ENCODE assay signal across 42 cellular contexts in the genomic region with DNA sequence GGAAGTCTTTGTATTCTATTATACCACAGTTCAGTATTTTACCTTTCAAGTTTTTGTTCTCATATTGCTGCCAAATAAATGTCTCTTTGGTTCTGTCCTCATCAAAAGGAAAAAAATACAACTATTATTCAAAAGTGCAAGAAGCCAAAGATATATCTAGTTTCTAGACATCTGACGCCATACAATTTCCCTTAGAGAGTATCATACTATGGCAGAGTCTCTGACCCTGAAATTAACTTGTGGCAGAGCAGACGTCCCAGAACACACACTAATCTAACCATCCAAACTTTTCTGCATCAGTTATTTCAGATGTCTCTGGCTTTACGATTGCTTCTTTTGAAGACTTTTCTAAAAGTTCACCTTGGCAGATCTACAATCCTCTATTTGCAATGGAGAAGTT. TPM values are rescaled to one million over a fixed set of nuclear protein-coding genes. Genes with fewer than 3 reads are reported as not detected.
"Had no signal": no experiment of that assay in that cellular context is flagged by ENCODE, and none has a peak within 500 bp of the region (broad histone marks: within the 10 kb centered on the region; RNA-seq: fewer than 3 reads in every experiment).

No MANE protein-coding gene starts in this region.

- H3K27me3 ChIP-seq: ascending aorta, body of pancreas, brain microvascular endothelial cell had no signal

- DNase-seq: activated CD4-positive, alpha-beta memory T cell treated with anti-CD3 and anti-CD28 coated beads, Interleukin-2, amount 10 ng/mL, durations not matched to agents 7 days and 5 days; activated CD4-positive, alpha-beta T cell treated with anti-CD3 and anti-CD28 coated beads for 1 hour; activated CD4-positive, alpha-beta T cell treated with anti-CD3 and anti-CD28 coated beads for 36 hours; activated CD4-positive, alpha-beta T cell treated with anti-CD3 and anti-CD28 coated beads for 48 hours; activated CD4-positive, alpha-beta T cell treated with anti-CD3 and anti-CD28 coated beads, Interleukin-2, amount 10 ng/mL, durations not matched to agents 7 days and 5 days; activated CD4-positive, alpha-beta T cell treated with anti-CD3 and anti-CD28 coated beads, Interleukin-2, amount 50 U/mL, for 48 hours; activated CD4-positive, CD25-positive, alpha-beta regulatory T cell; activated CD8-positive, alpha-beta memory T cell treated with anti-CD3 and anti-CD28 coated beads for 24 hours; activated CD8-positive, alpha-beta memory T cell treated with anti-CD3 and anti-CD28 coated beads, Interleukin-2, amount 10 ng/mL, durations not matched to agents 7 days and 5 days; activated CD8-positive, alpha-beta T cell treated with anti-CD3 and anti-CD28 coated beads, Interleukin-2, amount 10 ng/mL, durations not matched to agents 7 days and 5 days; activated gamma-delta T cell; activated naive CD4-positive, alpha-beta T cell treated with anti-CD3 and anti-CD28 coated beads, Interleukin-2, amount 10 ng/mL, durations not matched to agents 7 days and 5 days; activated naive CD4-positive, alpha-beta T cell treated with Interleukin-2 at 50 U/mL for 16 hours; activated naive CD8-positive, alpha-beta T cell treated with anti-CD3 and anti-CD28 coated beads, Interleukin-2, amount 10 ng/mL, durations not matched to agents 7 days and 5 days; activated naive CD8-positive, alpha-beta T cell treated with anti-CD3 and anti-CD28 coated beads, Interleukin-2, amount 50 U/mL, for 24 hours; activated T-cell treated with anti-CD3 and anti-CD28 coated beads for 4 hours; activated T-cell treated with anti-CD3 and anti-CD28 coated beads, Interleukin-2, amount 50 U/mL, for 1 hour; activated T-cell treated with anti-CD3 and anti-CD28 coated beads, Interleukin-2, amount 50 U/mL, for 4 hours; activated T-cell treated with anti-CD3 and anti-CD28 coated beads, Interleukin-2, amount 50 U/mL, for 72 hours; amygdala; anterior cingulate cortex; body of pancreas; brain microvascular endothelial cell; central memory CD4-positive, alpha-beta T cell; SW 1271; T-helper 1 cell; T-helper 2 cell; T-helper 9 cell; WERI-Rb-1 had no signal

- H3K27ac Mint-ChIP-seq: activated CD4-positive, alpha-beta memory T cell treated with anti-CD3 and anti-CD28 coated beads, Interleukin-2, amount 10 ng/mL, durations not matched to agents 7 days and 5 days; activated CD4-positive, alpha-beta T cell treated with anti-CD3 and anti-CD28 coated beads for 36 hours; activated CD4-positive, alpha-beta T cell treated with anti-CD3 and anti-CD28 coated beads, Interleukin-2, amount 10 ng/mL, durations not matched to agents 7 days and 5 days; activated CD8-positive, alpha-beta memory T cell treated with anti-CD3 and anti-CD28 coated beads, Interleukin-2, amount 10 ng/mL, durations not matched to agents 7 days and 5 days; activated CD8-positive, alpha-beta T cell treated with anti-CD3 and anti-CD28 coated beads, Interleukin-2, amount 10 ng/mL, durations not matched to agents 7 days and 5 days; activated naive CD4-positive, alpha-beta T cell treated with anti-CD3 and anti-CD28 coated beads, Interleukin-2, amount 10 ng/mL, durations not matched to agents 7 days and 5 days; activated naive CD4-positive, alpha-beta T cell treated with anti-CD3 and anti-CD28 coated beads, Interleukin-2, amount 50 U/mL, for 24 hours; activated naive CD8-positive, alpha-beta T cell; activated naive CD8-positive, alpha-beta T cell treated with anti-CD3 and anti-CD28 coated beads, Interleukin-2, amount 10 ng/mL, durations not matched to agents 7 days and 5 days; activated naive CD8-positive, alpha-beta T cell treated with anti-CD3 and anti-CD28 coated beads, Interleukin-2, amount 50 U/mL, for 24 hours; activated T-cell treated with anti-CD3 and anti-CD28 coated beads, Interleukin-2, amount 50 U/mL, for 72 hours; activated T-helper 1 cell treated with anti-CD3 and anti-CD28 coated beads, Interleukin-12 subunit alpha, Interleukin-12 subunit beta, Interleukin-2, Interleukin-4 antibody, amounts not matched to agents 30 ng/mL and 10 ng/mL and 1 ng/mL, durations not matched to agents 14 hours and 24 hours and 36 hours; activated T-helper 17 cell treated with anti-CD3 and anti-CD28 coated beads, Interleukin-2, amount 50 U/mL, for 72 hours; T-helper 1 cell treated with Interleukin-12 subunit alpha and Interleukin-12 subunit beta and Interleukin-4 antibody, amounts not matched to agents 30 μg/mL and 1 μg/mL, for 36 hours; T-helper 2 cell treated with Interferon-gamma antibody and Interleukin-4, amounts not matched to agents 5 μg/mL and 100 μg/mL, for 36 hours; WTC11 had no signal

- H3K9me3 Mint-ChIP-seq: activated CD4-positive, alpha-beta memory T cell treated with anti-CD3 and anti-CD28 coated beads, Interleukin-2, amount 10 ng/mL, durations not matched to agents 7 days and 5 days; activated CD4-positive, alpha-beta T cell treated with anti-CD3 and anti-CD28 coated beads, Interleukin-2, amount 10 ng/mL, durations not matched to agents 7 days and 5 days; activated naive CD4-positive, alpha-beta T cell treated with anti-CD3 and anti-CD28 coated beads, Interleukin-2, amount 10 ng/mL, durations not matched to agents 7 days and 5 days; activated naive CD4-positive, alpha-beta T cell treated with anti-CD3 and anti-CD28 coated beads, Interleukin-2, amount 50 U/mL, for 24 hours; activated naive CD8-positive, alpha-beta T cell treated with anti-CD3 and anti-CD28 coated beads, Interleukin-2, amount 10 ng/mL, durations not matched to agents 7 days and 5 days; activated naive CD8-positive, alpha-beta T cell treated with anti-CD3 and anti-CD28 coated beads, Interleukin-2, amount 50 U/mL, for 24 hours; activated T-cell treated with anti-CD3 and anti-CD28 coated beads, Interleukin-2, amount 50 U/mL, for 4 hours; activated T-cell treated with anti-CD3 and anti-CD28 coated beads, Interleukin-2, amount 50 U/mL, for 72 hours; activated T-helper 1 cell treated with anti-CD3 and anti-CD28 coated beads, Interleukin-12 subunit alpha, Interleukin-12 subunit beta, Interleukin-2, Interleukin-4 antibody, amounts not matched to agents 30 ng/mL and 10 ng/mL and 1 ng/mL, durations not matched to agents 14 hours and 24 hours and 36 hours; activated T-helper 17 cell treated with anti-CD3 and anti-CD28 coated beads, Interleukin-2, amount 50 U/mL, for 72 hours; T-helper 1 cell treated with Interleukin-12 subunit alpha and Interleukin-12 subunit beta and Interleukin-4 antibody, amounts not matched to agents 30 μg/mL and 1 μg/mL, for 36 hours; T-helper 2 cell treated with Interferon-gamma antibody and Interleukin-4, amounts not matched to agents 5 μg/mL and 100 μg/mL, for 36 hours; WTC11 had no signal

- H3K36me3 Mint-ChIP-seq: activated CD8-positive, alpha-beta memory T cell treated with anti-CD3 and anti-CD28 coated beads, Interleukin-2, amount 10 ng/mL, durations not matched to agents 7 days and 5 days; activated naive CD4-positive, alpha-beta T cell treated with anti-CD3 and anti-CD28 coated beads, Interleukin-2, amount 10 ng/mL, durations not matched to agents 7 days and 5 days; activated naive CD4-positive, alpha-beta T cell treated with anti-CD3 and anti-CD28 coated beads, Interleukin-2, amount 50 U/mL, for 24 hours; activated naive CD8-positive, alpha-beta T cell; activated naive CD8-positive, alpha-beta T cell treated with anti-CD3 and anti-CD28 coated beads, Interleukin-2, amount 10 ng/mL, durations not matched to agents 7 days and 5 days; WTC11 had no signal

- H3K4me1 ChIP-seq: ascending aorta, body of pancreas, breast epithelium had no signal

- H3K27me3 Mint-ChIP-seq: activated CD4-positive, alpha-beta memory T cell treated with anti-CD3 and anti-CD28 coated beads, Interleukin-2, amount 10 ng/mL, durations not matched to agents 7 days and 5 days; activated CD4-positive, alpha-beta T cell treated with anti-CD3 and anti-CD28 coated beads, Interleukin-2, amount 10 ng/mL, durations not matched to agents 7 days and 5 days; activated CD8-positive, alpha-beta memory T cell treated with anti-CD3 and anti-CD28 coated beads, Interleukin-2, amount 10 ng/mL, durations not matched to agents 7 days and 5 days; activated naive CD4-positive, alpha-beta T cell treated with anti-CD3 and anti-CD28 coated beads, Interleukin-2, amount 10 ng/mL, durations not matched to agents 7 days and 5 days; activated naive CD8-positive, alpha-beta T cell treated with anti-CD3 and anti-CD28 coated beads, Interleukin-2, amount 10 ng/mL, durations not matched to agents 7 days and 5 days; activated naive CD8-positive, alpha-beta T cell treated with anti-CD3 and anti-CD28 coated beads, Interleukin-2, amount 50 U/mL, for 24 hours; activated T-helper 17 cell treated with anti-CD3 and anti-CD28 coated beads, Interleukin-2, amount 50 U/mL, for 72 hours had no signal

- H3K4me1 Mint-ChIP-seq: activated CD4-positive, alpha-beta memory T cell treated with anti-CD3 and anti-CD28 coated beads, Interleukin-2, amount 10 ng/mL, durations not matched to agents 7 days and 5 days; activated CD4-positive, alpha-beta T cell treated with anti-CD3 and anti-CD28 coated beads for 36 hours; activated CD4-positive, alpha-beta T cell treated with anti-CD3 and anti-CD28 coated beads, Interleukin-2, amount 10 ng/mL, durations not matched to agents 7 days and 5 days; activated CD8-positive, alpha-beta memory T cell treated with anti-CD3 and anti-CD28 coated beads, Interleukin-2, amount 10 ng/mL, durations not matched to agents 7 days and 5 days; activated naive CD4-positive, alpha-beta T cell treated with anti-CD3 and anti-CD28 coated beads, Interleukin-2, amount 10 ng/mL, durations not matched to agents 7 days and 5 days; activated naive CD4-positive, alpha-beta T cell treated with anti-CD3 and anti-CD28 coated beads, Interleukin-2, amount 50 U/mL, for 24 hours; activated naive CD8-positive, alpha-beta T cell treated with anti-CD3 and anti-CD28 coated beads, Interleukin-2, amount 10 ng/mL, durations not matched to agents 7 days and 5 days; activated naive CD8-positive, alpha-beta T cell treated with anti-CD3 and anti-CD28 coated beads, Interleukin-2, amount 50 U/mL, for 24 hours; activated T-helper 17 cell treated with anti-CD3 and anti-CD28 coated beads, Interleukin-2, amount 50 U/mL, for 72 hours; WTC11 had no signal

- ATAC-seq: activated CD4-positive, alpha-beta T cell treated with anti-CD3 and anti-CD28 coated beads for 36 hours; activated CD4-positive, CD25-positive, alpha-beta regulatory T cell treated with anti-CD3 and anti-CD28 coated beads, Interleukin-2, amount 50 U/mL, for 24 hours; activated CD8-positive, alpha-beta memory T cell treated with anti-CD3 and anti-CD28 coated beads, Interleukin-2, amount 10 ng/mL, durations not matched to agents 7 days and 5 days; activated CD8-positive, alpha-beta T cell treated with anti-CD3 and anti-CD28 coated beads, Interleukin-2, amount 10 ng/mL, durations not matched to agents 7 days and 5 days; activated naive CD8-positive, alpha-beta T cell treated with anti-CD3 and anti-CD28 coated beads, Interleukin-2, amount 50 U/mL, for 24 hours; activated T-cell treated with anti-CD3 and anti-CD28 coated beads, Interleukin-2, amount 50 U/mL, for 4 hours; activated T-cell treated with anti-CD3 and anti-CD28 coated beads, Interleukin-2, amount 50 U/mL, for 72 hours; activated T-helper 17 cell treated with anti-CD3 and anti-CD28 coated beads, Interleukin-2, amount 50 U/mL, for 72 hours; body of pancreas; WTC11 had no signal

- H3K4me3 Mint-ChIP-seq: activated CD4-positive, alpha-beta memory T cell treated with anti-CD3 and anti-CD28 coated beads, Interleukin-2, amount 10 ng/mL, durations not matched to agents 7 days and 5 days; activated CD4-positive, alpha-beta T cell treated with anti-CD3 and anti-CD28 coated beads for 36 hours; activated CD4-positive, alpha-beta T cell treated with anti-CD3 and anti-CD28 coated beads, Interleukin-2, amount 10 ng/mL, durations not matched to agents 7 days and 5 days; activated CD8-positive, alpha-beta memory T cell treated with anti-CD3 and anti-CD28 coated beads, Interleukin-2, amount 10 ng/mL, durations not matched to agents 7 days and 5 days; activated CD8-positive, alpha-beta T cell treated with anti-CD3 and anti-CD28 coated beads, Interleukin-2, amount 10 ng/mL, durations not matched to agents 7 days and 5 days; activated naive CD4-positive, alpha-beta T cell treated with anti-CD3 and anti-CD28 coated beads, Interleukin-2, amount 10 ng/mL, durations not matched to agents 7 days and 5 days; activated naive CD4-positive, alpha-beta T cell treated with anti-CD3 and anti-CD28 coated beads, Interleukin-2, amount 50 U/mL, for 24 hours; activated naive CD8-positive, alpha-beta T cell; activated naive CD8-positive, alpha-beta T cell treated with anti-CD3 and anti-CD28 coated beads, Interleukin-2, amount 10 ng/mL, durations not matched to agents 7 days and 5 days; activated naive CD8-positive, alpha-beta T cell treated with anti-CD3 and anti-CD28 coated beads, Interleukin-2, amount 50 U/mL, for 24 hours; activated T-cell treated with anti-CD3 and anti-CD28 coated beads, Interleukin-2, amount 50 U/mL, for 4 hours; activated T-cell treated with anti-CD3 and anti-CD28 coated beads, Interleukin-2, amount 50 U/mL, for 72 hours; activated T-helper 1 cell treated with anti-CD3 and anti-CD28 coated beads, Interleukin-12 subunit alpha, Interleukin-12 subunit beta, Interleukin-2, Interleukin-4 antibody, amounts not matched to agents 30 ng/mL and 10 ng/mL and 1 ng/mL, durations not matched to agents 14 hours and 24 hours and 36 hours; activated T-helper 17 cell treated with anti-CD3 and anti-CD28 coated beads, Interleukin-2, amount 50 U/mL, for 72 hours; T-helper 1 cell treated with Interleukin-12 subunit alpha and Interleukin-12 subunit beta and Interleukin-4 antibody, amounts not matched to agents 30 μg/mL and 1 μg/mL, for 36 hours; T-helper 2 cell treated with Interferon-gamma antibody and Interleukin-4, amounts not matched to agents 5 μg/mL and 100 μg/mL, for 36 hours; WTC11 had no signal

- H3K27ac ChIP-seq: ascending aorta, body of pancreas, brain microvascular endothelial cell, breast epithelium, WERI-Rb-1 had no signal

- H3K4me3 ChIP-seq: ascending aorta, body of pancreas, breast epithelium had no signal

RNA-seq across cellular contexts. Expression of gene OR51T1, which starts 2.6 kb away (rescaled TPM):
- total RNA-seq: activated CD4-positive, alpha-beta memory T cell treated with anti-CD3 and anti-CD28 coated beads, Interleukin-2, amount 10 ng/mL, durations not matched to agents 7 days and 5 days; activated CD4-positive, alpha-beta T cell treated with anti-CD3 and anti-CD28 coated beads for 36 hours; activated CD4-positive, alpha-beta T cell treated with anti-CD3 and anti-CD28 coated beads, Interleukin-2, amount 10 ng/mL, durations not matched to agents 7 days and 5 days; activated CD8-positive, alpha-beta memory T cell treated with anti-CD3 and anti-CD28 coated beads, Interleukin-2, amount 10 ng/mL, durations not matched to agents 7 days and 5 days; activated CD8-positive, alpha-beta T cell treated with anti-CD3 and anti-CD28 coated beads, Interleukin-2, amount 10 ng/mL, durations not matched to agents 7 days and 5 days; activated naive CD8-positive, alpha-beta T cell treated with anti-CD3 and anti-CD28 coated beads, Interleukin-2, amount 10 ng/mL, durations not matched to agents 7 days and 5 days; activated T-cell treated with anti-CD3 and anti-CD28 coated beads, Interleukin-2, amount 50 U/mL, for 4 hours; activated T-cell treated with anti-CD3 and anti-CD28 coated beads, Interleukin-2, amount 50 U/mL, for 72 hours; activated T-helper 1 cell treated with anti-CD3 and anti-CD28 coated beads, Interleukin-12 subunit alpha, Interleukin-12 subunit beta, Interleukin-2, Interleukin-4 antibody, amounts not matched to agents 30 ng/mL and 10 ng/mL and 1 ng/mL, durations not matched to agents 14 hours and 24 hours and 36 hours; activated T-helper 17 cell treated with anti-CD3 and anti-CD28 coated beads, Interleukin-2, amount 50 U/mL, for 72 hours; ascending aorta; body of pancreas; breast epithelium; cardiac septum; cerebellum; WTC11 had no signal
- polyA plus RNA-seq: adipose tissue had no signal

RNA-seq across cellular contexts. Expression of gene OR51A7, which starts 19.2 kb away (rescaled TPM):
- total RNA-seq: activated CD4-positive, alpha-beta memory T cell treated with anti-CD3 and anti-CD28 coated beads, Interleukin-2, amount 10 ng/mL, durations not matched to agents 7 days and 5 days; activated CD4-positive, alpha-beta T cell treated with anti-CD3 and anti-CD28 coated beads for 36 hours; activated CD4-positive, alpha-beta T cell treated with anti-CD3 and anti-CD28 coated beads, Interleukin-2, amount 10 ng/mL, durations not matched to agents 7 days and 5 days; activated CD8-positive, alpha-beta memory T cell treated with anti-CD3 and anti-CD28 coated beads, Interleukin-2, amount 10 ng/mL, durations not matched to agents 7 days and 5 days; activated CD8-positive, alpha-beta T cell treated with anti-CD3 and anti-CD28 coated beads, Interleukin-2, amount 10 ng/mL, durations not matched to agents 7 days and 5 days; activated naive CD8-positive, alpha-beta T cell treated with anti-CD3 and anti-CD28 coated beads, Interleukin-2, amount 10 ng/mL, durations not matched to agents 7 days and 5 days; activated T-cell treated with anti-CD3 and anti-CD28 coated beads, Interleukin-2, amount 50 U/mL, for 4 hours; activated T-cell treated with anti-CD3 and anti-CD28 coated beads, Interleukin-2, amount 50 U/mL, for 72 hours; activated T-helper 1 cell treated with anti-CD3 and anti-CD28 coated beads, Interleukin-12 subunit alpha, Interleukin-12 subunit beta, Interleukin-2, Interleukin-4 antibody, amounts not matched to agents 30 ng/mL and 10 ng/mL and 1 ng/mL, durations not matched to agents 14 hours and 24 hours and 36 hours; activated T-helper 17 cell treated with anti-CD3 and anti-CD28 coated beads, Interleukin-2, amount 50 U/mL, for 72 hours; ascending aorta; body of pancreas; breast epithelium; cardiac septum; cerebellum; WTC11 had no signal
- polyA plus RNA-seq: adipose tissue had no signal

RNA-seq across cellular contexts. Expression of gene OR51G2, which starts 34.8 kb away (rescaled TPM):
- total RNA-seq: activated CD4-positive, alpha-beta memory T cell treated with anti-CD3 and anti-CD28 coated beads, Interleukin-2, amount 10 ng/mL, durations not matched to agents 7 days and 5 days; activated CD4-positive, alpha-beta T cell treated with anti-CD3 and anti-CD28 coated beads for 36 hours; activated CD4-positive, alpha-beta T cell treated with anti-CD3 and anti-CD28 coated beads, Interleukin-2, amount 10 ng/mL, durations not matched to agents 7 days and 5 days; activated CD8-positive, alpha-beta memory T cell treated with anti-CD3 and anti-CD28 coated beads, Interleukin-2, amount 10 ng/mL, durations not matched to agents 7 days and 5 days; activated CD8-positive, alpha-beta T cell treated with anti-CD3 and anti-CD28 coated beads, Interleukin-2, amount 10 ng/mL, durations not matched to agents 7 days and 5 days; activated naive CD8-positive, alpha-beta T cell treated with anti-CD3 and anti-CD28 coated beads, Interleukin-2, amount 10 ng/mL, durations not matched to agents 7 days and 5 days; activated T-cell treated with anti-CD3 and anti-CD28 coated beads, Interleukin-2, amount 50 U/mL, for 4 hours; activated T-cell treated with anti-CD3 and anti-CD28 coated beads, Interleukin-2, amount 50 U/mL, for 72 hours; activated T-helper 1 cell treated with anti-CD3 and anti-CD28 coated beads, Interleukin-12 subunit alpha, Interleukin-12 subunit beta, Interleukin-2, Interleukin-4 antibody, amounts not matched to agents 30 ng/mL and 10 ng/mL and 1 ng/mL, durations not matched to agents 14 hours and 24 hours and 36 hours; activated T-helper 17 cell treated with anti-CD3 and anti-CD28 coated beads, Interleukin-2, amount 50 U/mL, for 72 hours; ascending aorta; body of pancreas; breast epithelium; cardiac septum; cerebellum; WTC11 had no signal
- polyA plus RNA-seq: adipose tissue had no signal

RNA-seq across cellular contexts. Expression of gene OR51S1, which starts 35.3 kb away (rescaled TPM):
- total RNA-seq: activated CD4-positive, alpha-beta memory T cell treated with anti-CD3 and anti-CD28 coated beads, Interleukin-2, amount 10 ng/mL, durations not matched to agents 7 days and 5 days; activated CD4-positive, alpha-beta T cell treated with anti-CD3 and anti-CD28 coated beads for 36 hours; activated CD4-positive, alpha-beta T cell treated with anti-CD3 and anti-CD28 coated beads, Interleukin-2, amount 10 ng/mL, durations not matched to agents 7 days and 5 days; activated CD8-positive, alpha-beta memory T cell treated with anti-CD3 and anti-CD28 coated beads, Interleukin-2, amount 10 ng/mL, durations not matched to agents 7 days and 5 days; activated CD8-positive, alpha-beta T cell treated with anti-CD3 and anti-CD28 coated beads, Interleukin-2, amount 10 ng/mL, durations not matched to agents 7 days and 5 days; activated naive CD8-positive, alpha-beta T cell treated with anti-CD3 and anti-CD28 coated beads, Interleukin-2, amount 10 ng/mL, durations not matched to agents 7 days and 5 days; activated T-cell treated with anti-CD3 and anti-CD28 coated beads, Interleukin-2, amount 50 U/mL, for 4 hours; activated T-cell treated with anti-CD3 and anti-CD28 coated beads, Interleukin-2, amount 50 U/mL, for 72 hours; activated T-helper 1 cell treated with anti-CD3 and anti-CD28 coated beads, Interleukin-12 subunit alpha, Interleukin-12 subunit beta, Interleukin-2, Interleukin-4 antibody, amounts not matched to agents 30 ng/mL and 10 ng/mL and 1 ng/mL, durations not matched to agents 14 hours and 24 hours and 36 hours; activated T-helper 17 cell treated with anti-CD3 and anti-CD28 coated beads, Interleukin-2, amount 50 U/mL, for 72 hours; ascending aorta; body of pancreas; breast epithelium; cardiac septum; cerebellum; WTC11 had no signal
- polyA plus RNA-seq: adipose tissue had no signal

RNA-seq across cellular contexts. Expression of gene OR51G1, which starts 39.8 kb away (rescaled TPM):
- total RNA-seq: activated CD4-positive, alpha-beta memory T cell treated with anti-CD3 and anti-CD28 coated beads, Interleukin-2, amount 10 ng/mL, durations not matched to agents 7 days and 5 days; activated CD4-positive, alpha-beta T cell treated with anti-CD3 and anti-CD28 coated beads for 36 hours; activated CD4-positive, alpha-beta T cell treated with anti-CD3 and anti-CD28 coated beads, Interleukin-2, amount 10 ng/mL, durations not matched to agents 7 days and 5 days; activated CD8-positive, alpha-beta memory T cell treated with anti-CD3 and anti-CD28 coated beads, Interleukin-2, amount 10 ng/mL, durations not matched to agents 7 days and 5 days; activated CD8-positive, alpha-beta T cell treated with anti-CD3 and anti-CD28 coated beads, Interleukin-2, amount 10 ng/mL, durations not matched to agents 7 days and 5 days; activated naive CD8-positive, alpha-beta T cell treated with anti-CD3 and anti-CD28 coated beads, Interleukin-2, amount 10 ng/mL, durations not matched to agents 7 days and 5 days; activated T-cell treated with anti-CD3 and anti-CD28 coated beads, Interleukin-2, amount 50 U/mL, for 4 hours; activated T-cell treated with anti-CD3 and anti-CD28 coated beads, Interleukin-2, amount 50 U/mL, for 72 hours; activated T-helper 1 cell treated with anti-CD3 and anti-CD28 coated beads, Interleukin-12 subunit alpha, Interleukin-12 subunit beta, Interleukin-2, Interleukin-4 antibody, amounts not matched to agents 30 ng/mL and 10 ng/mL and 1 ng/mL, durations not matched to agents 14 hours and 24 hours and 36 hours; activated T-helper 17 cell treated with anti-CD3 and anti-CD28 coated beads, Interleukin-2, amount 50 U/mL, for 72 hours; ascending aorta; body of pancreas; breast epithelium; cardiac septum; cerebellum; WTC11 had no signal
- polyA plus RNA-seq: adipose tissue had no signal
